Comparison of ENCODE assay signal across 8 cellular contexts in genomic region chr6:35624341-35625070, GRCh38.
A peak's percentile ranks its signal among the peaks of the same experiment; 100 is the strongest.
DNase-seq lines count a peak whose midpoint lies in the region; ATAC-seq and TF ChIP-seq lines count a peak whose summit lies in the region.

No MANE protein-coding gene starts in this region.

- RAD21 ChIA-PET in HCT116 (lab: Charles Lee; ENCODE audit: low non-redundant PET in 1 of 2, low total read pairs in 2 of 2, uncharacterized antibody in 2 of 2, unreplicated experiment in 2 of 2) = interaction anchor here in 1 of 2 experiments (1.2 kb wide), 1 partner anchor 112 kb away, joined by 7 read pairs; no protein-coding TSS in a partner anchor

- peaks cover 39% of the 10 kb centered on the region for H3K36me3 Mint-ChIP-seq in activated T-helper 2 cell treated with anti-CD3 and anti-CD28 coated beads, Interferon-gamma antibody, Interleukin-2, Interleukin-4, amounts not matched to agents 10 μg/mL and 5 μg/mL and 100 μg/mL, durations not matched to agents 14 hours and 24 hours and 36 hours (ENCODE audit: low read depth)

- no peak overlapping the region for H3K4me3 ChIP-seq in BJ (ENCODE audit: low read depth, low read length)
- H3K4me3 ChIP-seq in HCT116 (replicated peaks in 1 of 2; ENCODE audit: low read depth in 1 of 2, low read length in 2 of 2) = no peak overlapping the region
- H3K4me3 ChIP-seq in lower lobe of right lung = no peak overlapping the region
- H3K4me3 ChIP-seq in lower leg skin (ENCODE audit: low read depth, poor library complexity, severe bottlenecking) = no peak overlapping the region

- 87 to 91% methylated on average over 9 of the region's 9 CpGs for WGBS in lower leg skin, 2 donors

- TF ChIP-seq RAD21 in HCT116 (IDR thresholded peaks at IDR 0.05; ENCODE audit: low read depth) = peak; percentile 58

- no peaks in the 10 kb centered on the region; the same call in 1 of the 2 replicates for H3K79me2 ChIP-seq in HCT116 (ENCODE audit: insufficient read depth, low read length)

- H3K9ac ChIP-seq in HCT116 (ENCODE audit: low read length) = no peak overlapping the region

- DNase-seq in BJ (ENCODE audit: low read depth) (no peak), HCT116 (ENCODE audit: low read depth, low spot score) (no peak), lower lobe of right lung (no peak), lower leg skin (ENCODE audit: low spot score in 2 of 2) (no peak), left colon (no peak), SHP77 treated with DMSO at 0.1 percent for 48 hours (lab: John Stamatoyannopoulos, UW) (no peak)
- DNase-seq in activated T-helper 2 cell treated with anti-CD3 and anti-CD28 coated beads, Interferon-gamma antibody, Interleukin-2, Interleukin-4, amounts not matched to agents 10 μg/mL and 5 μg/mL and 100 μg/mL, durations not matched to agents 14 hours and 24 hours and 36 hours (ENCODE audit: low spot score) = no peak

- no peak overlapping the region for H2AFZ ChIP-seq in HCT116 (ENCODE audit: low read depth, low read length, poor library complexity, severe bottlenecking)

- CTCF ChIA-PET in BJ (lab: Yijun Ruan, JAX) (interaction anchor here (0.7 to 3.6 kb wide), 18 partner anchors 8 to 114 kb away, joined by 3 to 20 read pairs (median 4); no protein-coding TSS in a partner anchor), HCT116 (lab: Charles Lee) (interaction anchor here (0.9 to 2.2 kb wide), 8 partner anchors 9 to 112 kb away, joined by 3 to 10 read pairs (median 4); no protein-coding TSS in a partner anchor)

- ATAC-seq in HCT116 (peak; percentile 70; the same call in 1 of the 2 replicates), lower lobe of right lung (peak; percentile 19 to 29), GM21390 (IDR thresholded peaks at IDR 0.05; ENCODE audit: unreplicated experiment) (no peak), left colon (no peak)

- H3K9me2 ChIP-seq in HCT116 (ENCODE audit: insufficient read depth) = no peaks in the 10 kb centered on the region

- H3K4me3 Mint-ChIP-seq in activated T-helper 2 cell treated with anti-CD3 and anti-CD28 coated beads, Interferon-gamma antibody, Interleukin-2, Interleukin-4, amounts not matched to agents 10 μg/mL and 5 μg/mL and 100 μg/mL, durations not matched to agents 14 hours and 24 hours and 36 hours (ENCODE audit: low read depth) = no peak overlapping the region

- peak overlapping the region; percentile 12 for H3K27ac Mint-ChIP-seq in activated T-helper 2 cell treated with anti-CD3 and anti-CD28 coated beads, Interferon-gamma antibody, Interleukin-2, Interleukin-4, amounts not matched to agents 10 μg/mL and 5 μg/mL and 100 μg/mL, durations not matched to agents 14 hours and 24 hours and 36 hours

- no peaks in the 10 kb centered on the region for H3K27me3 Mint-ChIP-seq in activated T-helper 2 cell treated with anti-CD3 and anti-CD28 coated beads, Interferon-gamma antibody, Interleukin-2, Interleukin-4, amounts not matched to agents 10 μg/mL and 5 μg/mL and 100 μg/mL, durations not matched to agents 14 hours and 24 hours and 36 hours (ENCODE audit: low read depth)

- H3K4me1 Mint-ChIP-seq in activated T-helper 2 cell treated with anti-CD3 and anti-CD28 coated beads, Interferon-gamma antibody, Interleukin-2, Interleukin-4, amounts not matched to agents 10 μg/mL and 5 μg/mL and 100 μg/mL, durations not matched to agents 14 hours and 24 hours and 36 hours (ENCODE audit: low read depth) = peaks cover 6% of the 10 kb centered on the region

- TF ChIP-seq CTCF in BJ (IDR thresholded peaks at IDR 0.05; ENCODE audit: insufficient read depth, low read depth, low read length) (peak; percentile 45), HCT116 (IDR thresholded peaks at IDR 0.05 in 2 of 3, conservative IDR thresholded peaks at IDR 0.05 in 1 of 3; ENCODE audit: borderline replicate concordance in 1 of 3, insufficient read depth in 1 of 3, low read depth in 2 of 3, low read length in 2 of 3) (peak; percentile 42 to 46 (median 43); a peak in 5 of 6 replicates), lower lobe of right lung (IDR thresholded peaks at IDR 0.05) (peak; percentile 18), lower leg skin (IDR thresholded peaks at IDR 0.05) (no peak)

- H3K4me1 ChIP-seq in HCT116 (ENCODE audit: control insufficient read depth in 1 of 2, insufficient read depth in 2 of 2, low read length in 2 of 2) (peaks cover 4% of the 10 kb centered on the region in 2 experiments; a peak in 1 of 4 replicates), lower lobe of right lung (no peaks in the 10 kb centered on the region)

- no peaks in the 10 kb centered on the region for H4K20me1 ChIP-seq in HCT116 (ENCODE audit: insufficient read depth)

- H3K27me3 ChIP-seq in BJ (ENCODE audit: control insufficient read depth, insufficient read depth, low read length) (no peaks in the 10 kb centered on the region), HCT116 (ENCODE audit: insufficient read depth, low read length) (no peaks in the 10 kb centered on the region), lower lobe of right lung (ENCODE audit: low read depth) (no peaks in the 10 kb centered on the region)

- no peak overlapping the region for H3K27ac ChIP-seq in HCT116 (ENCODE audit: low read depth, low read length)
- H3K27ac ChIP-seq in lower lobe of right lung = no peak overlapping the region

- BruUV-seq in HCT116 (replicated peaks; lab: Mats Ljungman, UMichigan) = no TSS peak

- H3K4me2 ChIP-seq in HCT116 (ENCODE audit: low read length) = no peak overlapping the region

- POLR2A ChIA-PET in BJ (lab: Charles Lee) (no interaction called here), HCT116 (lab: Charles Lee) (no interaction called here)

- intact Hi-C loops in HCT116 (cut with micrococcal nuclease) = loop anchor here (1.0 kb wide), 1 partner anchor 41 kb away; no protein-coding TSS in a partner anchor
- intact Hi-C loops in activated T-helper 2 cell treated with anti-CD3 and anti-CD28 coated beads, Interferon-gamma antibody, Interleukin-2, Interleukin-4, amounts not matched to agents 10 μg/mL and 5 μg/mL and 100 μg/mL, durations not matched to agents 14 hours and 24 hours and 36 hours (cut with micrococcal nuclease) = loop anchor here (5.0 kb wide), 1 partner anchor 42 kb away; no protein-coding TSS in a partner anchor
- intact Hi-C loops in lower lobe of right lung (cut with DNase I) = no loop called here
- intact Hi-C loops in lower leg skin (cut with DNase I; ENCODE audit: low total_unique reads) = no loop called here
- intact Hi-C loops in left colon (cut with DNase I, micrococcal nuclease) = loop anchor here in 1 of 2 donors (10.0 kb wide), 1 partner anchor 50 kb away; no protein-coding TSS in a partner anchor

- TF ChIP-seq POLR2A in HCT116 (IDR thresholded peaks at IDR 0.05; ENCODE audit: borderline replicate concordance, extremely low read depth, insufficient read depth, insufficient read length) = no peak
- TF ChIP-seq POLR2A in lower leg skin (IDR thresholded peaks at IDR 0.05) = no peak

- no peaks in the 10 kb centered on the region for H3K9me3 Mint-ChIP-seq in activated T-helper 2 cell treated with anti-CD3 and anti-CD28 coated beads, Interferon-gamma antibody, Interleukin-2, Interleukin-4, amounts not matched to agents 10 μg/mL and 5 μg/mL and 100 μg/mL, durations not matched to agents 14 hours and 24 hours and 36 hours

- H3K9me3 ChIP-seq in HCT116 (ENCODE audit: control insufficient read depth in 1 of 2, insufficient read depth in 1 of 2, low read depth in 1 of 2, low read length in 2 of 2) (no peaks in the 10 kb centered on the region), lower lobe of right lung (no peaks in the 10 kb centered on the region)

- no peaks in the 10 kb centered on the region for H3K36me3 ChIP-seq in BJ (ENCODE audit: control insufficient read depth, insufficient read depth, low read length)
- H3K36me3 ChIP-seq in HCT116 (ENCODE audit: control insufficient read depth in 1 of 2, insufficient read depth in 2 of 2, low read length in 2 of 2) = peaks cover 0 to 11% of the 10 kb centered on the region in 2 experiments; a peak in 1 of 4 replicates
- peaks cover 89% of the 10 kb centered on the region for H3K36me3 ChIP-seq in lower lobe of right lung

TF ChIP-seq in HCT116, 20 proteins besides CTCF, POLR2A, EP300 and RAD21 (continues in another document):
- TF ChIP-seq ZNF274 (IDR thresholded peaks at IDR 0.05; ENCODE audit: low read depth, low read length) (no peak), REST (IDR thresholded peaks at IDR 0.05; ENCODE audit: low read depth) (no peak), CBX3 (IDR thresholded peaks at IDR 0.05; ENCODE audit: low read depth) (no peak), ZFX (IDR thresholded peaks at IDR 0.05) (no peak)

Comparison
In these comparisons a context has a peak if more than half of its experiments do, and no peak if none do; other contexts are left out.
1. CTCF ChIP-seq: peak in BJ (single experiment), HCT116 (3 of 3) and lower lobe of right lung (single experiment); none in lower leg skin (0 of 3).
2. ATAC-seq: peak in HCT116 (single experiment) and lower lobe of right lung (2 of 2); none in GM21390 (single experiment) and left colon (single experiment).
3. intact Hi-C loops: an anchor here in HCT116 (1.0 kb wide) and activated T-helper 2 cell treated with anti-CD3 and anti-CD28 coated beads, Interferon-gamma antibody, Interleukin-2, Interleukin-4, amounts not matched to agents 10 μg/mL and 5 μg/mL and 100 μg/mL, durations not matched to agents 14 hours and 24 hours and 36 hours (5.0 kb wide); none called in lower lobe of right lung and lower leg skin.